Comparison of ENCODE assay signal across 9 cellular contexts in genomic region chr14:99252940-99253868, GRCh38. TPM values are rescaled to one million over a fixed set of nuclear protein-coding genes. Genes with fewer than 3 reads are reported as not detected.
DNase-seq lines count a peak whose midpoint lies in the region; ATAC-seq, FAIRE-seq and TF ChIP-seq lines count a peak whose summit lies in the region.
"Had no signal": no experiment of that assay in that cellular context is flagged by ENCODE, and none has a peak within 500 bp of the region (broad histone marks: within the 10 kb centered on the region; RNA-seq: fewer than 3 reads in every experiment).

No MANE protein-coding gene starts in this region.

- H3K9me2 ChIP-seq in HCT116 (ENCODE audit: insufficient read depth) = no peaks in the 10 kb centered on the region

- TF ChIP-seq RAD21 in HCT116 (IDR thresholded peaks at IDR 0.05; ENCODE audit: low read depth) = no peak

- RAD21 ChIA-PET in HCT116 (lab: Charles Lee; ENCODE audit: low non-redundant PET in 1 of 2, low total read pairs in 2 of 2, uncharacterized antibody in 2 of 2, unreplicated experiment in 2 of 2) = no interaction called here

- no peak for TF ChIP-seq POLR2A in HCT116 (IDR thresholded peaks at IDR 0.05; ENCODE audit: borderline replicate concordance, extremely low read depth, insufficient read depth, insufficient read length)

- H3K36me3 ChIP-seq in HCT116 (ENCODE audit: control insufficient read depth in 1 of 2, insufficient read depth in 2 of 2, low read length in 2 of 2) = no peaks in the 10 kb centered on the region
- peaks cover 6 to 75% (median 39%) of the 10 kb centered on the region in 3 experiments for H3K36me3 ChIP-seq in naive thymus-derived CD4-positive, alpha-beta T cell (ENCODE audit: control insufficient read depth in 2 of 3, insufficient read depth in 3 of 3, low read length in 3 of 3)

- FAIRE-seq in frontal cortex (lab: Jason Lieb, UNC) (no peak), urothelium cell line (lab: Jason Lieb, UNC) (no peak)

- H3K27ac Mint-ChIP-seq in T-helper 1 cell treated with Interleukin-12 subunit alpha and Interleukin-12 subunit beta and Interleukin-4 antibody, amounts not matched to agents 30 μg/mL and 1 μg/mL, for 36 hours = peak overlapping the region; percentile 98
- H3K27ac Mint-ChIP-seq in activated naive CD4-positive, alpha-beta T cell treated with anti-CD3 and anti-CD28 coated beads for 36 hours = peak overlapping the region; percentile 95
- H3K27ac Mint-ChIP-seq in naive thymus-derived CD4-positive, alpha-beta T cell = peak overlapping the region; percentile 94 to 100 (median 100)

- H3K9me3 Mint-ChIP-seq in T-helper 1 cell treated with Interleukin-12 subunit alpha and Interleukin-12 subunit beta and Interleukin-4 antibody, amounts not matched to agents 30 μg/mL and 1 μg/mL, for 36 hours = no peaks in the 10 kb centered on the region
- no peaks in the 10 kb centered on the region for H3K9me3 Mint-ChIP-seq in activated naive CD4-positive, alpha-beta T cell treated with anti-CD3 and anti-CD28 coated beads for 36 hours
- H3K9me3 Mint-ChIP-seq in naive thymus-derived CD4-positive, alpha-beta T cell = peaks cover 0 to 7% (median 0%) of the 10 kb centered on the region in 11 donors

- H3K27ac ChIP-seq in HCT116 (ENCODE audit: low read depth, low read length) = no peak overlapping the region
- peak overlapping the region; percentile 98 for H3K27ac ChIP-seq in naive thymus-derived CD4-positive, alpha-beta T cell (ENCODE audit: low read depth, low read length)

- CTCF ChIA-PET in HCT116 (lab: Charles Lee) = interaction anchor here (1.9 kb wide), 1 partner anchor 10 kb away, joined by 5 read pairs; no protein-coding TSS in a partner anchor
- CTCF ChIA-PET in activated naive CD4-positive, alpha-beta T cell treated with anti-CD3 and anti-CD28 coated beads for 36 hours (lab: Charles Lee) = interaction anchor here (1.4 to 2.6 kb wide), 5 partner anchors 9 to 64 kb away, joined by 3 to 10 read pairs (median 6); no protein-coding TSS in a partner anchor
- CTCF ChIA-PET in naive thymus-derived CD4-positive, alpha-beta T cell (lab: Charles Lee) = interaction anchor here (0.8 to 1.7 kb wide), 4 partner anchors 9 to 16 kb away, joined by 3 to 7 read pairs (median 4); no protein-coding TSS in a partner anchor

- ATAC-seq in HCT116 (peak; percentile 48), sciatic nerve (no peak)
- ATAC-seq in naive thymus-derived CD4-positive, alpha-beta T cell = peak; percentile 72
- ATAC-seq: left lobe of liver had no signal

- no peak for TF ChIP-seq CTCF in HCT116 (IDR thresholded peaks at IDR 0.05 in 2 of 3, conservative IDR thresholded peaks at IDR 0.05 in 1 of 3; ENCODE audit: borderline replicate concordance in 1 of 3, insufficient read depth in 1 of 3, low read depth in 2 of 3, low read length in 2 of 3)

- H3K27me3 Mint-ChIP-seq in T-helper 1 cell treated with Interleukin-12 subunit alpha and Interleukin-12 subunit beta and Interleukin-4 antibody, amounts not matched to agents 30 μg/mL and 1 μg/mL, for 36 hours (ENCODE audit: low read depth) = no peaks in the 10 kb centered on the region
- no peaks in the 10 kb centered on the region for H3K27me3 Mint-ChIP-seq in activated naive CD4-positive, alpha-beta T cell treated with anti-CD3 and anti-CD28 coated beads for 36 hours (ENCODE audit: low read depth)
- H3K27me3 Mint-ChIP-seq in naive thymus-derived CD4-positive, alpha-beta T cell = no peaks in the 10 kb centered on the region

- peak overlapping the region; percentile 48 for H3K4me2 ChIP-seq in HCT116 (ENCODE audit: low read length)

- H3K4me3 Mint-ChIP-seq in T-helper 1 cell treated with Interleukin-12 subunit alpha and Interleukin-12 subunit beta and Interleukin-4 antibody, amounts not matched to agents 30 μg/mL and 1 μg/mL, for 36 hours = peak overlapping the region; percentile 81
- peak overlapping the region; percentile 68 for H3K4me3 Mint-ChIP-seq in activated naive CD4-positive, alpha-beta T cell treated with anti-CD3 and anti-CD28 coated beads for 36 hours
- H3K4me3 Mint-ChIP-seq in naive thymus-derived CD4-positive, alpha-beta T cell = peak overlapping the region; percentile 82 to 93 (median 88)

- H2AFZ ChIP-seq in HCT116 (ENCODE audit: low read depth, low read length, poor library complexity, severe bottlenecking) = no peak overlapping the region

- H3K27me3 ChIP-seq in HCT116 (ENCODE audit: insufficient read depth, low read length) = no peaks in the 10 kb centered on the region
- no peaks in the 10 kb centered on the region for H3K27me3 ChIP-seq in naive thymus-derived CD4-positive, alpha-beta T cell (ENCODE audit: control insufficient read depth in 2 of 2, insufficient read depth in 2 of 2, low read length in 2 of 2)

- H3K4me1 Mint-ChIP-seq in T-helper 1 cell treated with Interleukin-12 subunit alpha and Interleukin-12 subunit beta and Interleukin-4 antibody, amounts not matched to agents 30 μg/mL and 1 μg/mL, for 36 hours (ENCODE audit: low read depth) = peaks cover 87% of the 10 kb centered on the region
- peaks cover 95% of the 10 kb centered on the region for H3K4me1 Mint-ChIP-seq in activated naive CD4-positive, alpha-beta T cell treated with anti-CD3 and anti-CD28 coated beads for 36 hours (ENCODE audit: low read depth)
- H3K4me1 Mint-ChIP-seq in naive thymus-derived CD4-positive, alpha-beta T cell = peaks cover 59 to 100% (median 94%) of the 10 kb centered on the region in 7 donors

- POLR2A ChIA-PET in HCT116 (lab: Charles Lee) = interaction anchor here (1.2 kb wide), 1 partner anchor 17 kb away, joined by 3 read pairs; no protein-coding TSS in a partner anchor
- POLR2A ChIA-PET in naive thymus-derived CD4-positive, alpha-beta T cell (lab: Charles Lee) = interaction anchor here (0.8 to 54.4 kb wide), 5 partner anchors 8 to 1084 kb away, joined by 3 to 2458 read pairs (median 38); partner anchors contain the start of gene BCL11B

- no peaks in the 10 kb centered on the region for H4K20me1 ChIP-seq in HCT116 (ENCODE audit: insufficient read depth)

- no peak overlapping the region for H3K9ac ChIP-seq in HCT116 (ENCODE audit: low read length)

- intact Hi-C loops in HCT116 (cut with micrococcal nuclease) (no loop called here), sciatic nerve (cut with DNase I) (loop anchor here (10.0 kb wide), 1 partner anchor 1808 kb away; no protein-coding TSS in a partner anchor)
- intact Hi-C loops in activated naive CD4-positive, alpha-beta T cell treated with anti-CD3 and anti-CD28 coated beads for 36 hours (cut with micrococcal nuclease) = loop anchor here (1.0 kb wide), 1 partner anchor 9 kb away; no protein-coding TSS in a partner anchor
- intact Hi-C loops in naive thymus-derived CD4-positive, alpha-beta T cell (cut with micrococcal nuclease) = loop anchor here in 1 of 2 donors (1.0 kb wide), 2 partner anchors 9 kb away; no protein-coding TSS in a partner anchor

- H3K4me3 ChIP-seq in HCT116 (replicated peaks in 1 of 2; ENCODE audit: low read depth in 1 of 2, low read length in 2 of 2) = no peak overlapping the region
- H3K4me3 ChIP-seq in naive thymus-derived CD4-positive, alpha-beta T cell (ENCODE audit: low read length) = peak overlapping the region; percentile 50

- DNase-seq in HCT116 (ENCODE audit: low read depth, low spot score) (no peak), NCI-H526 treated with DMSO at 0.1 percent for 48 hours (lab: John Stamatoyannopoulos, UW) (no peak), frontal cortex (ENCODE audit: low spot score in 2 of 2) (no peak), sciatic nerve (ENCODE audit: low spot score) (no peak), urothelium cell line (ENCODE audit: low spot score) (no peak)
- DNase-seq in activated naive CD4-positive, alpha-beta T cell treated with anti-CD3 and anti-CD28 coated beads for 36 hours = peak; percentile 84
- peak in 6 of 9 donors; percentile 43 to 75 (median 64) for DNase-seq in naive thymus-derived CD4-positive, alpha-beta T cell

- H3K79me2 ChIP-seq in HCT116 (ENCODE audit: insufficient read depth, low read length) = no peaks in the 10 kb centered on the region

- peaks cover 60% of the 10 kb centered on the region for H3K36me3 Mint-ChIP-seq in T-helper 1 cell treated with Interleukin-12 subunit alpha and Interleukin-12 subunit beta and Interleukin-4 antibody, amounts not matched to agents 30 μg/mL and 1 μg/mL, for 36 hours (ENCODE audit: low read depth)
- H3K36me3 Mint-ChIP-seq in activated naive CD4-positive, alpha-beta T cell treated with anti-CD3 and anti-CD28 coated beads for 36 hours (ENCODE audit: low read depth) = peaks cover 73% of the 10 kb centered on the region
- H3K36me3 Mint-ChIP-seq in naive thymus-derived CD4-positive, alpha-beta T cell = peaks cover 13 to 82% (median 63%) of the 10 kb centered on the region in 5 donors

- BruUV-seq in HCT116 (replicated peaks; lab: Mats Ljungman, UMichigan) = no TSS peak

- no peaks in the 10 kb centered on the region for H3K9me3 ChIP-seq in HCT116 (ENCODE audit: control insufficient read depth in 1 of 2, insufficient read depth in 1 of 2, low read depth in 1 of 2, low read length in 2 of 2)
- no peaks in the 10 kb centered on the region for H3K9me3 ChIP-seq in naive thymus-derived CD4-positive, alpha-beta T cell (ENCODE audit: control insufficient read depth in 2 of 3, low read length in 3 of 3)

- H3K4me1 ChIP-seq in HCT116 (ENCODE audit: control insufficient read depth in 1 of 2, insufficient read depth in 2 of 2, low read length in 2 of 2) = peaks cover 26 to 31% of the 10 kb centered on the region in 2 experiments
- peaks cover 98 to 99% of the 10 kb centered on the region in 2 donors for H3K4me1 ChIP-seq in naive thymus-derived CD4-positive, alpha-beta T cell (ENCODE audit: control insufficient read depth in 2 of 2, insufficient read depth in 2 of 2, low read length in 2 of 2)

TF ChIP-seq in HCT116, 20 proteins besides CTCF, POLR2A, EP300 and RAD21:
- TF ChIP-seq EZH2phosphoT487 (IDR thresholded peaks at IDR 0.05; ENCODE audit: borderline replicate concordance) = no peak

RNA-seq across cellular contexts. Expression of gene BCL11B, which starts 18.8 kb away (rescaled TPM):
- total RNA-seq in HCT116 (2021; ENCODE audit: unreplicated experiment) = 1.1 TPM
- polyA plus RNA-seq in HCT116 (2012) = 0.11 and 0.23 TPM in 2 replicates
- 10 to 100 TPM; 71.7 to 71.9 TPM for total RNA-seq in activated naive CD4-positive, alpha-beta T cell treated with anti-CD3 and anti-CD28 coated beads for 36 hours
- total RNA-seq in naive thymus-derived CD4-positive, alpha-beta T cell = 100 to 1,000 TPM in 4 of 5 experiments, 10 to 100 TPM in 1; 96.3 to 269 (median 223) TPM
- 10 to 100 TPM; 10.9 to 11.6 TPM for polyA plus RNA-seq in naive thymus-derived CD4-positive, alpha-beta T cell
- 58.3 TPM for total RNA-seq in frontal cortex
- total RNA-seq in sciatic nerve = 0.85 TPM

Comparison
In these comparisons a context has a peak if more than half of its experiments do, and no peak if none do; other contexts are left out.
1. DNase-seq: peak in activated naive CD4-positive, alpha-beta T cell treated with anti-CD3 and anti-CD28 coated beads for 36 hours (single experiment) and naive thymus-derived CD4-positive, alpha-beta T cell (6 of 9); none in HCT116 (single experiment), NCI-H526 treated with DMSO at 0.1 percent for 48 hours (single experiment), frontal cortex (0 of 2), sciatic nerve (single experiment) and urothelium cell line (single experiment).
2. RNA of gene BCL11B, which starts 18.8 kb away (total RNA-seq): 96.3 to 269 TPM in naive thymus-derived CD4-positive, alpha-beta T cell, 71.7 to 71.9 TPM in activated naive CD4-positive, alpha-beta T cell treated with anti-CD3 and anti-CD28 coated beads for 36 hours and 58.3 TPM in frontal cortex (single experiment); 1.1 TPM in HCT116 (single experiment) and 0.85 TPM in sciatic nerve (single experiment); every median in the first group is over 10 times any median in the second.
3. Peak in every context shown above with its lines, with median percentiles within 50 percentile points of each other: H3K27ac Mint-ChIP-seq and H3K4me3 Mint-ChIP-seq.